1 cellular context compared by ENCODE assay signal in the genomic region with DNA sequence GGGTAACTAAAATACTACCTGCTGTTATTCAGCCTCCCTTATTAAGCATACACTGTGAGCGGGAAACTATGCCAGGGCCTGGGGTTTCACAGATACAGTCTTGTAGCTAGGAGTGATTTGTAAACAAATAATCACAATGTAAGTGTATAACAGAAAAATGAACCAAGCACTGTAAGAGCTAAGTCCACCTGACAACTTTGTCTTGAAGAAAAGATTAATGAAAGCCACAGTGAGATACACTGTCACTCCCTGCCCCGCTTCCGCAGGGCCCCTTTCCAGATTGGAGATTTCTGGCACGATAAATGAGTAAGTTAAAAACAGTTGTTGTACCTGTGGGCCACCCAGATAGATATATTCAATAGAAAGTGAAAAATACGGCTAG.
TF ChIP-seq lines count a peak whose summit lies in the region.

No MANE protein-coding gene starts in this region.

TF ChIP-seq in SK-N-SH, 30 proteins besides CTCF, POLR2A, EP300 and RAD21 (continued from another document):
- TF ChIP-seq REST (IDR thresholded peaks at IDR 0.05; ENCODE audit: low read depth, low read length), result no peak
- no peak for TF ChIP-seq SMC3 (IDR thresholded peaks at IDR 0.05; ENCODE audit: low read depth, low read length)
- TF ChIP-seq ELF1 (IDR thresholded peaks at IDR 0.05), result no peak
- TF ChIP-seq SIN3A (IDR thresholded peaks at IDR 0.05; ENCODE audit: borderline replicate concordance, low read depth, low read length), result no peak
- TF ChIP-seq EZH2phosphoT487 (IDR thresholded peaks at IDR 0.05; ENCODE audit: borderline replicate concordance, low read depth), result no peak
- no peak for TF ChIP-seq GATA2 (CRISPR knock-in tag; IDR thresholded peaks at IDR 0.05)
- TF ChIP-seq, protein P1, sequence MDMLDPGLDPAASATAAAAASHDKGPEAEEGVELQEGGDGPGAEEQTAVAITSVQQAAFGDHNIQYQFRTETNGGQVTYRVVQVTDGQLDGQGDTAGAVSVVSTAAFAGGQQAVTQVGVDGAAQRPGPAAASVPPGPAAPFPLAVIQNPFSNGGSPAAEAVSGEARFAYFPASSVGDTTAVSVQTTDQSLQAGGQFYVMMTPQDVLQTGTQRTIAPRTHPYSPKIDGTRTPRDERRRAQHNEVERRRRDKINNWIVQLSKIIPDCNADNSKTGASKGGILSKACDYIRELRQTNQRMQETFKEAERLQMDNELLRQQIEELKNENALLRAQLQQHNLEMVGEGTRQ (IDR thresholded peaks at IDR 0.05; ENCODE audit: borderline replicate concordance, low read depth, low read length), result no peak
- no peak for TF ChIP-seq JUND (IDR thresholded peaks at IDR 0.05)
- no peak for TF ChIP-seq TCF12 (IDR thresholded peaks at IDR 0.05)
- no peak for TF ChIP-seq MXI1 (IDR thresholded peaks at IDR 0.05; ENCODE audit: low read depth, low read length)
- no peak for TF ChIP-seq TAF1 (IDR thresholded peaks at IDR 0.05; ENCODE audit: borderline replicate concordance, low read depth, low read length)
TF ChIP-seq in SK-N-SH: peak in this region for 0.
